2 cellular contexts compared by ENCODE assay signal in genomic region chr7:2330506-2330905, GRCh38.
TF ChIP-seq lines count a peak whose summit lies in the region.

No MANE protein-coding gene starts in this region.

TF ChIP-seq in GM23338, 12 proteins besides CTCF, POLR2A, EP300 and RAD21:
- no peak for TF ChIP-seq ZNF331 (CRISPR knock-in tag; IDR thresholded peaks at IDR 0.05; ENCODE audit: low read depth)
- TF ChIP-seq ZNF114 (CRISPR knock-in tag; IDR thresholded peaks at IDR 0.05): no peak
- TF ChIP-seq, protein P1, sequence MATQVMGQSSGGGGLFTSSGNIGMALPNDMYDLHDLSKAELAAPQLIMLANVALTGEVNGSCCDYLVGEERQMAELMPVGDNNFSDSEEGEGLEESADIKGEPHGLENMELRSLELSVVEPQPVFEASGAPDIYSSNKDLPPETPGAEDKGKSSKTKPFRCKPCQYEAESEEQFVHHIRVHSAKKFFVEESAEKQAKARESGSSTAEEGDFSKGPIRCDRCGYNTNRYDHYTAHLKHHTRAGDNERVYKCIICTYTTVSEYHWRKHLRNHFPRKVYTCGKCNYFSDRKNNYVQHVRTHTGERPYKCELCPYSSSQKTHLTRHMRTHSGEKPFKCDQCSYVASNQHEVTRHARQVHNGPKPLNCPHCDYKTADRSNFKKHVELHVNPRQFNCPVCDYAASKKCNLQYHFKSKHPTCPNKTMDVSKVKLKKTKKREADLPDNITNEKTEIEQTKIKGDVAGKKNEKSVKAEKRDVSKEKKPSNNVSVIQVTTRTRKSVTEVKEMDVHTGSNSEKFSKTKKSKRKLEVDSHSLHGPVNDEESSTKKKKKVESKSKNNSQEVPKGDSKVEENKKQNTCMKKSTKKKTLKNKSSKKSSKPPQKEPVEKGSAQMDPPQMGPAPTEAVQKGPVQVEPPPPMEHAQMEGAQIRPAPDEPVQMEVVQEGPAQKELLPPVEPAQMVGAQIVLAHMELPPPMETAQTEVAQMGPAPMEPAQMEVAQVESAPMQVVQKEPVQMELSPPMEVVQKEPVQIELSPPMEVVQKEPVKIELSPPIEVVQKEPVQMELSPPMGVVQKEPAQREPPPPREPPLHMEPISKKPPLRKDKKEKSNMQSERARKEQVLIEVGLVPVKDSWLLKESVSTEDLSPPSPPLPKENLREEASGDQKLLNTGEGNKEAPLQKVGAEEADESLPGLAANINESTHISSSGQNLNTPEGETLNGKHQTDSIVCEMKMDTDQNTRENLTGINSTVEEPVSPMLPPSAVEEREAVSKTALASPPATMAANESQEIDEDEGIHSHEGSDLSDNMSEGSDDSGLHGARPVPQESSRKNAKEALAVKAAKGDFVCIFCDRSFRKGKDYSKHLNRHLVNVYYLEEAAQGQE (IDR thresholded peaks at IDR 0.05; ENCODE audit: unreplicated experiment): no peak
- no peak for TF ChIP-seq POLR2AphosphoS5 (IDR thresholded peaks at IDR 0.05; ENCODE audit: low read depth)
- TF ChIP-seq JUNB (IDR thresholded peaks at IDR 0.05; ENCODE audit: unreplicated experiment): no peak
- no peak for TF ChIP-seq NANOG (IDR thresholded peaks at IDR 0.05; ENCODE audit: borderline replicate concordance)
- TF ChIP-seq EZH2 (IDR thresholded peaks at IDR 0.05; ENCODE audit: low read depth, unreplicated experiment): no peak
- TF ChIP-seq EZH2phosphoT487 (IDR thresholded peaks at IDR 0.05; ENCODE audit: unreplicated experiment): no peak
- TF ChIP-seq, protein P2, sequence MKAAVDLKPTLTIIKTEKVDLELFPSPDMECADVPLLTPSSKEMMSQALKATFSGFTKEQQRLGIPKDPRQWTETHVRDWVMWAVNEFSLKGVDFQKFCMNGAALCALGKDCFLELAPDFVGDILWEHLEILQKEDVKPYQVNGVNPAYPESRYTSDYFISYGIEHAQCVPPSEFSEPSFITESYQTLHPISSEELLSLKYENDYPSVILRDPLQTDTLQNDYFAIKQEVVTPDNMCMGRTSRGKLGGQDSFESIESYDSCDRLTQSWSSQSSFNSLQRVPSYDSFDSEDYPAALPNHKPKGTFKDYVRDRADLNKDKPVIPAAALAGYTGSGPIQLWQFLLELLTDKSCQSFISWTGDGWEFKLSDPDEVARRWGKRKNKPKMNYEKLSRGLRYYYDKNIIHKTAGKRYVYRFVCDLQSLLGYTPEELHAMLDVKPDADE (IDR thresholded peaks at IDR 0.05): no peak
- TF ChIP-seq ZNF462 (CRISPR knock-in tag; IDR thresholded peaks at IDR 0.05): no peak
- TF ChIP-seq STAT1 (IDR thresholded peaks at IDR 0.05; ENCODE audit: unreplicated experiment): no peak
- TF ChIP-seq CREB1 (CRISPR knock-in tag; IDR thresholded peaks at IDR 0.05; ENCODE audit: low read depth): no peak

TF ChIP-seq in K562, 482 proteins besides CTCF, POLR2A, EP300 and RAD21:
- TF ChIP-seq FOXO4 (CRISPR knock-in tag; IDR thresholded peaks at IDR 0.05) (no peak), ZBTB33 (CRISPR knock-in tag; IDR thresholded peaks at IDR 0.05) (no peak), CCAR2 (IDR thresholded peaks at IDR 0.05; ENCODE audit: low read depth, low read length) (no peak), CHAMP1 (IDR thresholded peaks at IDR 0.05) (no peak), ZNF780A (CRISPR knock-in tag; IDR thresholded peaks at IDR 0.05) (no peak), SMARCB1 (IDR thresholded peaks at IDR 0.05; ENCODE audit: insufficient read length, low read depth) (no peak), IFI16 (CRISPR knock-in tag; IDR thresholded peaks at IDR 0.05) (no peak), NR2F6 (CRISPR knock-in tag; IDR thresholded peaks at IDR 0.05) (no peak), SMARCA4 (IDR thresholded peaks at IDR 0.05) (no peak), TEAD1 (CRISPR knock-in tag; IDR thresholded peaks at IDR 0.05) (no peak)
- TF ChIP-seq, protein P3, sequence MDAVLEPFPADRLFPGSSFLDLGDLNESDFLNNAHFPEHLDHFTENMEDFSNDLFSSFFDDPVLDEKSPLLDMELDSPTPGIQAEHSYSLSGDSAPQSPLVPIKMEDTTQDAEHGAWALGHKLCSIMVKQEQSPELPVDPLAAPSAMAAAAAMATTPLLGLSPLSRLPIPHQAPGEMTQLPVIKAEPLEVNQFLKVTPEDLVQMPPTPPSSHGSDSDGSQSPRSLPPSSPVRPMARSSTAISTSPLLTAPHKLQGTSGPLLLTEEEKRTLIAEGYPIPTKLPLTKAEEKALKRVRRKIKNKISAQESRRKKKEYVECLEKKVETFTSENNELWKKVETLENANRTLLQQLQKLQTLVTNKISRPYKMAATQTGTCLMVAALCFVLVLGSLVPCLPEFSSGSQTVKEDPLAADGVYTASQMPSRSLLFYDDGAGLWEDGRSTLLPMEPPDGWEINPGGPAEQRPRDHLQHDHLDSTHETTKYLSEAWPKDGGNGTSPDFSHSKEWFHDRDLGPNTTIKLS (IDR thresholded peaks at IDR 0.05; ENCODE audit: borderline replicate concordance, low read depth): no peak
- TF ChIP-seq, protein P4, sequence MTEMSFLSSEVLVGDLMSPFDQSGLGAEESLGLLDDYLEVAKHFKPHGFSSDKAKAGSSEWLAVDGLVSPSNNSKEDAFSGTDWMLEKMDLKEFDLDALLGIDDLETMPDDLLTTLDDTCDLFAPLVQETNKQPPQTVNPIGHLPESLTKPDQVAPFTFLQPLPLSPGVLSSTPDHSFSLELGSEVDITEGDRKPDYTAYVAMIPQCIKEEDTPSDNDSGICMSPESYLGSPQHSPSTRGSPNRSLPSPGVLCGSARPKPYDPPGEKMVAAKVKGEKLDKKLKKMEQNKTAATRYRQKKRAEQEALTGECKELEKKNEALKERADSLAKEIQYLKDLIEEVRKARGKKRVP (CRISPR knock-in tag; IDR thresholded peaks at IDR 0.05): no peak
- TF ChIP-seq, protein P5, sequence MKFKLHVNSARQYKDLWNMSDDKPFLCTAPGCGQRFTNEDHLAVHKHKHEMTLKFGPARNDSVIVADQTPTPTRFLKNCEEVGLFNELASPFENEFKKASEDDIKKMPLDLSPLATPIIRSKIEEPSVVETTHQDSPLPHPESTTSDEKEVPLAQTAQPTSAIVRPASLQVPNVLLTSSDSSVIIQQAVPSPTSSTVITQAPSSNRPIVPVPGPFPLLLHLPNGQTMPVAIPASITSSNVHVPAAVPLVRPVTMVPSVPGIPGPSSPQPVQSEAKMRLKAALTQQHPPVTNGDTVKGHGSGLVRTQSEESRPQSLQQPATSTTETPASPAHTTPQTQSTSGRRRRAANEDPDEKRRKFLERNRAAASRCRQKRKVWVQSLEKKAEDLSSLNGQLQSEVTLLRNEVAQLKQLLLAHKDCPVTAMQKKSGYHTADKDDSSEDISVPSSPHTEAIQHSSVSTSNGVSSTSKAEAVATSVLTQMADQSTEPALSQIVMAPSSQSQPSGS (CRISPR knock-in tag; IDR thresholded peaks at IDR 0.05): no peak
